Comparison of ENCODE assay signal across 9 cellular contexts in the genomic region with DNA sequence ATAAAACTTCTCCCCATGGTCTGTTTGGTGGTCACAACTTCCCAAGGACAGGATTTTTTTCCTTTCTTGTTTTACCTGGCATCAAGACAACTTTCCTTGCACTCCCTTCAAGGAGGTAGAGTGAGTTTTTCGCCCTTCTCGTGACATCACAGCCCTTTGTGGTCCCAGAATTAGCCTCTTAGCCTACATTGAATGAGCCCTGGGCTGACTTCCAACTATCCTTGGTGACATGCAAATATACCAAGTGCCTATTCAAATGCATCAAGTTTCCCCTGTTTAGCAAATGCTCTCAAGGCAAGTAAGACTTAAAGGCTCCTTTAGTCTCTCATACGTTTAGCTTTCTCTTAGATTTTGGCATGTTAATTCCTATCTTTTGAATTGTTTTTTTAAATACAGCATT. TPM values are rescaled to one million over a fixed set of nuclear protein-coding genes. Genes with fewer than 3 reads are reported as not detected.
DNase-seq lines count a peak whose midpoint lies in the region; ATAC-seq and TF ChIP-seq lines count a peak whose summit lies in the region.
"Had no signal": no experiment of that assay in that cellular context is flagged by ENCODE, and none has a peak within 500 bp of the region (broad histone marks: within the 10 kb centered on the region; RNA-seq: fewer than 3 reads in every experiment).

No MANE protein-coding gene starts in this region.

- no peak overlapping the region for H3K9ac ChIP-seq in mammary epithelial cell (ENCODE audit: insufficient read depth, low read length)

- H3K27me3 ChIP-seq in BE2C (peaks cover 36% of the 10 kb centered on the region), tibial artery (no peaks in the 10 kb centered on the region), mammary epithelial cell (ENCODE audit: insufficient read depth, low read length) (no peaks in the 10 kb centered on the region)

- H2AFZ ChIP-seq in mammary epithelial cell (ENCODE audit: low read depth, low read length): no peak overlapping the region

- CTCF ChIA-PET in mammary epithelial cell (lab: Charles Lee; ENCODE audit: low non-redundant PET): no interaction called here

- in situ Hi-C loops in mammary epithelial cell (cut with MboI; ENCODE audit: low sequenced_read_pairs in 2 of 2): no loop called here

- H3K79me2 ChIP-seq in mammary epithelial cell (ENCODE audit: insufficient read depth, low read length): peaks cover 48% of the 10 kb centered on the region

- TF ChIP-seq CTCF in BE2C (IDR thresholded peaks at IDR 0.05; ENCODE audit: low read depth, low read length) (no peak), tibial artery (IDR thresholded peaks at IDR 0.05) (no peak), mammary epithelial cell (conservative IDR thresholded peaks at IDR 0.05 in 1 of 2, IDR thresholded peaks at IDR 0.05 in 1 of 2; ENCODE audit: extremely low read depth in 1 of 2, insufficient read depth in 1 of 2, low read depth in 1 of 2, low read length in 2 of 2) (no peak)

- no peaks in the 10 kb centered on the region for H4K20me1 ChIP-seq in mammary epithelial cell (ENCODE audit: insufficient read depth, low read length)

- no peak overlapping the region for H3K4me2 ChIP-seq in mammary epithelial cell (ENCODE audit: insufficient read depth, low read depth, low read length)

- peak overlapping the region in 1 of 2 donors; percentile 53 for H3K27ac ChIP-seq in tibial artery
- no peak overlapping the region for H3K27ac ChIP-seq in mammary epithelial cell (ENCODE audit: insufficient read depth, low read depth, low read length)

- no peak overlapping the region for H3K4me3 ChIP-seq in BE2C (ENCODE audit: low read depth, low read length)
- H3K4me3 ChIP-seq in tibial artery: no peak overlapping the region
- no peak overlapping the region for H3K4me3 ChIP-seq in mammary epithelial cell (replicated peaks in 1 of 3; ENCODE audit: insufficient read depth in 1 of 3, low read depth in 2 of 3, low read length in 3 of 3)

- H3K4me1 ChIP-seq in BE2C (no peaks in the 10 kb centered on the region), tibial artery (peaks cover 0 to 39% (median 7%) of the 10 kb centered on the region in 4 donors), mammary epithelial cell (ENCODE audit: insufficient read depth, low read length) (peaks cover 2% of the 10 kb centered on the region)

- no peaks in the 10 kb centered on the region for H3K9me3 ChIP-seq in BE2C
- no peaks in the 10 kb centered on the region for H3K9me3 ChIP-seq in tibial artery
- no peaks in the 10 kb centered on the region for H3K9me3 ChIP-seq in mammary epithelial cell (replicated peaks; ENCODE audit: insufficient read depth, low read length)

- intact Hi-C loops in tibial artery (cut with DNase I; ENCODE audit: low total_unique reads) (no loop called here), mammary epithelial cell (cut with micrococcal nuclease) (no loop called here)

- H3K36me3 ChIP-seq in BE2C: no peaks in the 10 kb centered on the region
- peaks cover 0 to 5% (median 0%) of the 10 kb centered on the region in 3 donors for H3K36me3 ChIP-seq in tibial artery
- H3K36me3 ChIP-seq in mammary epithelial cell (ENCODE audit: insufficient read depth, low read length): no peaks in the 10 kb centered on the region

- ATAC-seq in GM18499 (IDR thresholded peaks at IDR 0.05; ENCODE audit: insufficient read depth, unreplicated experiment) (peak; percentile 76), GM21825 (IDR thresholded peaks at IDR 0.05; ENCODE audit: unreplicated experiment) (peak; percentile 64)
- ATAC-seq: HCT116 had no signal

- dilution Hi-C loops in mammary epithelial cell (cut with HindIII; ENCODE audit: low sequenced_read_pairs): no loop called here

- 94% methylated on average over 3 of the region's 3 CpGs for WGBS in mammary epithelial cell (ENCODE audit: low coverage, missing lambda C conversion rate)

- no TSS peak for BruUV-seq in mammary epithelial cell (replicated peaks; lab: Mats Ljungman, UMichigan)

- DNase-seq in NCI-H1105 (lab: John Stamatoyannopoulos, UW) (peak; percentile 88), kidney tubule cell (ENCODE audit: low spot score) (peak; percentile 35), BE2C (no peak), tibial artery (no peak), mammary epithelial cell (no peak)
- no peak for DNase-seq in activated CD8-positive, alpha-beta memory T cell treated with anti-CD3 and anti-CD28 coated beads, Interleukin-2, amount 50 U/mL, for 4 hours

RNA-seq across cellular contexts. Expression of a gene that starts 36.6 kb away (rescaled TPM):
- not detected for polyA plus RNA-seq in BE2C (2012; ENCODE audit: insufficient read depth, insufficient read length, low read depth)
- total RNA-seq in mammary epithelial cell: 10 to 100 TPM; 21.1 to 32.0 TPM
- polyA plus RNA-seq in mammary epithelial cell: 7.7 TPM
- polyA minus RNA-seq in mammary epithelial cell: 7.9 TPM

Comparison
In these comparisons a context has a peak if more than half of its experiments do, and no peak if none do; other contexts are left out.
1. DNase-seq: peak in NCI-H1105 (single experiment) and kidney tubule cell (single experiment); none in BE2C (single experiment), tibial artery (0 of 2), activated CD8-positive, alpha-beta memory T cell treated with anti-CD3 and anti-CD28 coated beads, Interleukin-2, amount 50 U/mL, for 4 hours (single experiment) and mammary epithelial cell (single experiment).